In the genomic region with DNA sequence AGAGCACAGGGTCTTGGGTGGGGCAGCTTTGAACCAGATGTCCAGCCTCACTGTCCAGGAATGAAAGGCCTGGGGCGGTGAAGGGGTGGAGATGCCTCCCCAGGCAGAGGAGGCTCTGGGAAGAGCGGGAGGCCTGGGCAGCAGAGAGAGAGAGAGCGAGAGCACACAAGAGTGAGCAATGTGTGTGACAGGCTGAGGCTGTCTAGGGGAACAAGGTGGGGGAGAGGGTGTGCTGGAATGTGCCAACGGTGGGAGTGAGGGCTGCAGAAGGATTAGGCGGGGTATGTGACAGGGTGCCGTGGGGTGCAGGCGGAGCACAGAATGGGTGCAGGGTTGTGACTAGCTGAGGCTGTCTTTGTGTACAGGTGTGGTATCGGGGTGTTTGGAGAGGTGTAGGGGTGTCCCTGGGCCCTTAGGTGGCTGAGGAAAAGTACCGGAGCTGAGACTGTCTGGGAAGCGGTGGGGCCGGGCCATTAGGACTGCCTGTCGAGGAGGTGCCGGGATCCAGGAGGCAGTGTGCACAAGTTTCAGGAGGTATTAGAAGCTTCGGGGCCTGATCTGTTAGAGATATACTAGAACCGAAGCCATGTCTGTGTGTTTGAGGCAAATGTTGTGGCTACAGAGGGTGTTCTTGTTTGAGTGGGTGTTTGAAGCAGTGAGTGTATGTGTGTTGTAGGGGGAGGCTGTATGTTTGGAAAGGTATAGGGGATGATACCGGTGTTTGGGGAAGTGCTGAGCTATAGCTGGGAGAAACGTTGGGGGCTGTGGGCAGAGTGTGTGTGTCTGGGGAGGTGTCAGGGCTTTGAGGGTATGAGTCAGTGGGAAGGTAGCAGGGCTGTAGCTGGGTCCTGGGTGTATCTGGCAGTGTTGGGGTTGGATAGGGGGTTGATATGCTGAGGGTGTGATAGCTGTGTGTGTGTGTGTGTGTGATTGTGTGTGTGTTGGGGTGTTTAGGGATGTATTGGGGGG, we compare ENCODE assay signal across 2 cellular contexts.
A peak's percentile ranks its signal among the peaks of the same experiment; 100 is the strongest.
TF ChIP-seq lines count a peak whose summit lies in the region.

No MANE protein-coding gene starts in this region.

TF ChIP-seq in H1, 55 proteins besides CTCF, POLR2A, EP300 and RAD21:
- TF ChIP-seq TEAD4 (IDR thresholded peaks at IDR 0.05; ENCODE audit: low read depth, low read length) (peak; percentile 69), SP2 (IDR thresholded peaks at IDR 0.05; ENCODE audit: low read length) (no peak)
TF ChIP-seq in H1: peak in this region for 1.

TF ChIP-seq in neural cell, 6 proteins besides CTCF, POLR2A, EP300 and RAD21:
- TF ChIP-seq MXI1 (conservative IDR thresholded peaks at IDR 0.05; ENCODE audit: poor library complexity, severe bottlenecking) (no peak), SMC3 (conservative IDR thresholded peaks at IDR 0.05; ENCODE audit: poor library complexity) (no peak), EZH2 (IDR thresholded peaks at IDR 0.05; ENCODE audit: borderline replicate concordance, insufficient read depth, low read length, poor library complexity, severe bottlenecking) (no peak)
